In genomic region chr6:29723666-29724588, GRCh38 we compare ENCODE assay signal across 8 cellular contexts. TPM values are rescaled to one million over a fixed set of nuclear protein-coding genes. Genes with fewer than 3 reads are reported as not detected.
DNase-seq lines count a peak whose midpoint lies in the region; ATAC-seq and TF ChIP-seq lines count a peak whose summit lies in the region.

No MANE protein-coding gene starts in this region.

- no peaks in the 10 kb centered on the region; the same call in none of the 2 replicates for H3K9me3 ChIP-seq in ES-I3 (ENCODE audit: control insufficient read depth, insufficient read depth, low read length)
- H3K9me3 ChIP-seq in right lobe of liver = no peaks in the 10 kb centered on the region

- peaks cover 66% of the 10 kb centered on the region for H3K4me1 Mint-ChIP-seq in activated B cell treated with CpG ODN at 0.5 μM for 24 hours

- no peak for TF ChIP-seq POLR2A in right lobe of liver (IDR thresholded peaks at IDR 0.05)

- H3K4me3 Mint-ChIP-seq in activated B cell treated with CpG ODN at 0.5 μM for 24 hours = peak overlapping the region; percentile 94

- H3K27ac Mint-ChIP-seq in activated B cell treated with CpG ODN at 0.5 μM for 24 hours = peak overlapping the region; percentile 98

- no peaks in the 10 kb centered on the region for H3K27me3 ChIP-seq in right lobe of liver

- H3K36me3 Mint-ChIP-seq in activated B cell treated with CpG ODN at 0.5 μM for 24 hours (ENCODE audit: low read depth) = peaks cover 58% of the 10 kb centered on the region

- H3K4me1 ChIP-seq in ES-I3 (ENCODE audit: insufficient read depth, low read length) (no peaks in the 10 kb centered on the region), right lobe of liver (peaks cover 0 to 6% (median 0%) of the 10 kb centered on the region in 4 donors)

- WGBS in right lobe of liver (ENCODE audit: insufficient coverage, low coverage, low lambda C conversion rate, missing lambda C conversion rate) = 17% methylated on average over 6 of the region's 76 CpGs

- H3K4me3 ChIP-seq in right lobe of liver = peak overlapping the region; percentile 65 to 76 (median 69)

- no peaks in the 10 kb centered on the region for H3K27me3 Mint-ChIP-seq in activated B cell treated with CpG ODN at 0.5 μM for 24 hours

- H3K27ac ChIP-seq in caudate nucleus (ENCODE audit: low read depth, low read length) = peak overlapping the region; percentile 90
- H3K27ac ChIP-seq in right lobe of liver = peak overlapping the region; percentile 82 to 90 (median 87)

- TF ChIP-seq CTCF in activated B cell treated with CpG ODN at 0.5 μM for 24 hours (IDR thresholded peaks at IDR 0.05) (no peak), right lobe of liver (IDR thresholded peaks at IDR 0.05) (no peak)

- intact Hi-C loops in activated B cell treated with CpG ODN at 0.5 μM for 24 hours (cut with micrococcal nuclease) = loop anchor here (5.0 kb wide), 3 partner anchors 72 to 343 kb away; partner anchors contain the start of genes HLA-A and PPP1R11
- intact Hi-C loops in right lobe of liver (cut with DNase I) = no loop called here

- H3K36me3 ChIP-seq in ES-I3 (ENCODE audit: insufficient read depth, low read length) (no peaks in the 10 kb centered on the region), right lobe of liver (no peaks in the 10 kb centered on the region)

- no peaks in the 10 kb centered on the region for H3K9me3 Mint-ChIP-seq in activated B cell treated with CpG ODN at 0.5 μM for 24 hours

- ATAC-seq in HG02678 (IDR thresholded peaks at IDR 0.05; ENCODE audit: unreplicated experiment) (peak; percentile 35), activated B cell treated with CpG ODN at 0.5 μM for 24 hours (ENCODE audit: low read depth) (peak; percentile 59), right lobe of liver (peak; percentile 69 to 77 (median 72)), HG03571 (IDR thresholded peaks at IDR 0.05; ENCODE audit: unreplicated experiment) (no peak)

- POLR2A ChIA-PET in activated B cell treated with CpG ODN at 0.5 μM for 24 hours (lab: Charles Lee) = interaction anchor here (0.6 to 2.4 kb wide), 7 partner anchors 10 to 241 kb away, joined by 3 to 11 read pairs (median 4); no protein-coding TSS in a partner anchor

- DNase-seq in activated B cell treated with CpG ODN at 0.5 μM for 24 hours (peak; percentile 65), caudate nucleus (lab: John Stamatoyannopoulos, UW) (peak in 19 of 61 donors; percentile 6 to 66 (median 22)), right lobe of liver (peak; percentile 64 to 66 (median 66)), NCI-H345 (lab: John Stamatoyannopoulos, UW) (no peak)
- peak; percentile 45 for DNase-seq in stimulated activated CD8-positive, alpha-beta memory T cell treated with anti-CD3 and anti-CD28 coated beads, Interleukin-12 subunit alpha, Interleukin-12 subunit beta, amount 100 ng/mL, for 24 hours (ENCODE audit: extremely low read depth)

- CTCF ChIA-PET in activated B cell treated with CpG ODN at 0.5 μM for 24 hours (lab: Charles Lee) = interaction anchor here (1.0 kb wide), 1 partner anchor 13 kb away, joined by 3 read pairs; no protein-coding TSS in a partner anchor

- peak overlapping the region; percentile 70 for H3K9ac ChIP-seq in ES-I3 (ENCODE audit: low read depth, low read length)

RNA-seq across cellular contexts. Expression of gene HLA-F, which starts 0.7 kb away (rescaled TPM):
- 726 and 736 TPM in 2 replicates for total RNA-seq in activated B cell treated with CpG ODN at 0.5 μM for 24 hours
- total RNA-seq in right lobe of liver = 10 to 100 TPM in 5 of 6 experiments, 1 to 10 TPM in 1; 9.8 to 41.3 (median 26.4) TPM

RNA-seq across cellular contexts. Expression of gene ZFP57, which starts 43.0 kb away (rescaled TPM):
- total RNA-seq in activated B cell treated with CpG ODN at 0.5 μM for 24 hours (5.2 and 5.5 TPM in 2 replicates), right lobe of liver (under 1 TPM in 2 of 6 experiments, not detected in 4; 0.11 to 0.31 TPM)

Comparison
In these comparisons a context has a peak if more than half of its experiments do, and no peak if none do; other contexts are left out.
1. RNA of gene HLA-F, which starts 0.7 kb away (total RNA-seq): 726 to 736 TPM in activated B cell treated with CpG ODN at 0.5 μM for 24 hours; 9.8 to 41.3 TPM in right lobe of liver; every median in the first group is over 10 times any median in the second.